Comparison of ENCODE assay signal across 17 cellular contexts in the genomic region with DNA sequence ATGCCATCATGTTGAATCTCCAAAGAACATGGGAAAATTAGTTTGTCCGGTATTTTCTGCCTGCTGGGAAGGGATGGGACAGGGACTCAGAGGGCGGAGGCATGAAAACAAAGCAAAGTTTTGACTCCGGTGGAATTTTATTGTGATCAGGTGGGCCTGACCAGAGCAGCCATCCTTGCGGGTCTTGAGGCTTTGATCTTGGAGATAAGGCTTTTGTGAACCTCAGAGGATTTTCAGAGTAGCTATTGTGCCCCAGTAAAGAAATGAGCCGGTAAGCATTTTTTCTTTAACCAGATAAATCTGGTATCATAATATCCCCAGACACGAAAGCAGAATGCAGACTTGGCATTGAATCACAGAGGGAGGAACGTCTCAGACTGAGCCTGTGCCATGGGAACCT.
DNase-seq lines count a peak whose midpoint lies in the region; ATAC-seq, FAIRE-seq and TF ChIP-seq lines count a peak whose summit lies in the region.
"Had no signal": no experiment of that assay in that cellular context is flagged by ENCODE, and none has a peak within 500 bp of the region (broad histone marks: within the 10 kb centered on the region; RNA-seq: fewer than 3 reads in every experiment).

No MANE protein-coding gene starts in this region.

- peak; percentile 15 for DNase-seq in activated CD4-positive, alpha-beta T cell treated with anti-CD3 and anti-CD28 coated beads, Interleukin-2, amount 10 ng/mL, durations not matched to agents 7 days and 5 days
- no peak for DNase-seq in activated CD4-positive, alpha-beta T cell treated with anti-CD3 and anti-CD28 coated beads, Interleukin-2, amount 50 U/mL, for 4 hours
- DNase-seq in K562 (ENCODE audit: extremely low read depth in 1 of 4, low spot score in 3 of 4) (no peak), neural crest cell (ENCODE audit: low read depth, low spot score) (no peak), AG08395 (ENCODE audit: low spot score) (no peak), mucosa of gallbladder (ENCODE audit: low spot score) (no peak)
- DNase-seq: BE2C; C1 segment of cervical spinal cord; Caco-2; CD4-positive, alpha-beta T cell; GDM1; HCEC 1CT had no signal

- WGBS in K562 (ENCODE audit: insufficient coverage, low coverage, missing lambda C conversion rate), result 51% methylated on average over 6 of the region's 7 CpGs

- H3K36me3 ChIP-seq in K562 (ENCODE audit: control insufficient read depth, insufficient read depth, low read length), result no peaks in the 10 kb centered on the region
- H3K36me3 ChIP-seq: BE2C had no signal

- ATAC-seq in K562, result no peak
- ATAC-seq: GM23338 had no signal

- H3K4me3 Mint-ChIP-seq in activated CD4-positive, alpha-beta T cell treated with anti-CD3 and anti-CD28 coated beads, Interleukin-2, amount 10 ng/mL, durations not matched to agents 7 days and 5 days, result no peak overlapping the region
- no peak overlapping the region for H3K4me3 Mint-ChIP-seq in neural crest cell
- H3K4me3 Mint-ChIP-seq: CD4-positive, alpha-beta T cell; GM23338 had no signal

- peaks cover 4 to 7% of the 10 kb centered on the region in 2 experiments; a peak in 3 of 5 replicates for H3K4me1 ChIP-seq in K562 (replicated peaks in 1 of 2; ENCODE audit: control insufficient read depth in 2 of 2, insufficient read depth in 2 of 2, low read length in 2 of 2)
- H3K4me1 ChIP-seq: Caco-2 had no signal

- no peaks in the 10 kb centered on the region for H3K79me2 ChIP-seq in K562 (ENCODE audit: control insufficient read depth, insufficient read depth, low read length)

- TF ChIP-seq CTCF in K562 (IDR thresholded peaks at IDR 0.05 in 2 of 3, conservative IDR thresholded peaks at IDR 0.05 in 1 of 3; ENCODE audit: insufficient read depth in 2 of 3, low read depth in 1 of 3, low read length in 3 of 3), result no peak
- no peak for TF ChIP-seq CTCF in neural crest cell (conservative IDR thresholded peaks at IDR 0.05)

- no peaks in the 10 kb centered on the region for H4K20me1 ChIP-seq in K562 (replicated peaks; ENCODE audit: control insufficient read depth, insufficient read depth, low read length)

- H3K9me3 Mint-ChIP-seq in activated CD4-positive, alpha-beta T cell treated with anti-CD3 and anti-CD28 coated beads, Interleukin-2, amount 10 ng/mL, durations not matched to agents 7 days and 5 days, result peaks cover 3% of the 10 kb centered on the region
- no peaks in the 10 kb centered on the region for H3K9me3 Mint-ChIP-seq in neural crest cell
- H3K9me3 Mint-ChIP-seq: CD4-positive, alpha-beta T cell; GM23338 had no signal

- TF ChIP-seq POLR2A in K562 (conservative IDR thresholded peaks at IDR 0.05), result no peak

- in situ Hi-C loops in K562 (cut with MboI), result no loop called here

- no peaks in the 10 kb centered on the region for H3K9me3 ChIP-seq in K562 (replicated peaks; ENCODE audit: control insufficient read depth, insufficient read depth, low read depth, low read length)
- H3K9me3 ChIP-seq: BE2C, Caco-2 had no signal

- intact Hi-C loops in K562 (cut with micrococcal nuclease), result no loop called here

- H3K36me3 Mint-ChIP-seq in activated CD4-positive, alpha-beta T cell treated with anti-CD3 and anti-CD28 coated beads, Interleukin-2, amount 10 ng/mL, durations not matched to agents 7 days and 5 days (ENCODE audit: low read depth), result peaks cover 7% of the 10 kb centered on the region
- no peaks in the 10 kb centered on the region for H3K36me3 Mint-ChIP-seq in neural crest cell (ENCODE audit: low read depth)

- no peak overlapping the region for H3K9ac ChIP-seq in K562 (ENCODE audit: insufficient read depth in 1 of 2, low read depth in 2 of 2, low read length in 2 of 2)

- POLR2A ChIA-PET in activated CD4-positive, alpha-beta T cell treated with anti-CD3 and anti-CD28 coated beads, Interleukin-2, amount 10 ng/mL, durations not matched to agents 7 days and 5 days (lab: Charles Lee), result no interaction called here
- POLR2A ChIA-PET in K562 (lab: Yijun Ruan, JAX), result no interaction called here

- no peak overlapping the region for H3K4me3 ChIP-seq in K562
- H3K4me3 ChIP-seq: GM23338 had no signal

- H3K9me1 ChIP-seq in K562 (ENCODE audit: control insufficient read depth, insufficient read depth, low read length), result no peaks in the 10 kb centered on the region

- TF ChIP-seq EP300 in K562 (IDR thresholded peaks at IDR 0.05; ENCODE audit: low read length), result no peak

- FAIRE-seq in K562 (lab: Jason Lieb, UNC), result no peak
- FAIRE-seq: D721Med, GM12892, GM18507, H54 had no signal

- no TSS peak for BruUV-seq in K562 (replicated peaks; lab: Mats Ljungman, UMichigan)

- no peak overlapping the region for H2AFZ ChIP-seq in K562 (ENCODE audit: low read depth, low read length)
- H2AFZ ChIP-seq: GM23338 had no signal

- H3K4me2 ChIP-seq in K562 (ENCODE audit: insufficient read depth, low read length), result no peak overlapping the region
- H3K4me2 ChIP-seq: GM23338 had no signal

- TF ChIP-seq RAD21 in K562 (CRISPR knock-in tag; conservative IDR thresholded peaks at IDR 0.05 in 1 of 2, IDR thresholded peaks at IDR 0.05 in 1 of 2), result no peak

- CTCF ChIA-PET in activated CD4-positive, alpha-beta T cell treated with anti-CD3 and anti-CD28 coated beads, Interleukin-2, amount 10 ng/mL, durations not matched to agents 7 days and 5 days (lab: Charles Lee), result interaction anchor here (1.2 kb wide), 1 partner anchor 11 kb away, joined by 3 read pairs; no protein-coding TSS in a partner anchor
- CTCF ChIA-PET in K562 (lab: Yijun Ruan, JAX; ENCODE audit: low intra/inter-chr PET ratio), result no interaction called here

- no peak overlapping the region for H3K27ac ChIP-seq in K562 (ENCODE audit: extremely low read depth, low read depth, low read length)

- H3K27me3 Mint-ChIP-seq in activated CD4-positive, alpha-beta T cell treated with anti-CD3 and anti-CD28 coated beads, Interleukin-2, amount 10 ng/mL, durations not matched to agents 7 days and 5 days, result no peaks in the 10 kb centered on the region
- no peaks in the 10 kb centered on the region for H3K27me3 Mint-ChIP-seq in neural crest cell (ENCODE audit: low read depth)
- H3K27me3 Mint-ChIP-seq: CD4-positive, alpha-beta T cell had no signal

- peaks cover 59% of the 10 kb centered on the region for H3K4me1 Mint-ChIP-seq in activated CD4-positive, alpha-beta T cell treated with anti-CD3 and anti-CD28 coated beads, Interleukin-2, amount 10 ng/mL, durations not matched to agents 7 days and 5 days
- peaks cover 25% of the 10 kb centered on the region for H3K4me1 Mint-ChIP-seq in neural crest cell

- no peaks in the 10 kb centered on the region for H3K27me3 ChIP-seq in K562 (ENCODE audit: control insufficient read depth in 2 of 2, insufficient read depth in 2 of 2, low read length in 2 of 2)
- H3K27me3 ChIP-seq: BE2C had no signal

- no peak overlapping the region for H3K27ac Mint-ChIP-seq in activated CD4-positive, alpha-beta T cell treated with anti-CD3 and anti-CD28 coated beads, Interleukin-2, amount 10 ng/mL, durations not matched to agents 7 days and 5 days
- H3K27ac Mint-ChIP-seq in neural crest cell (ENCODE audit: unreplicated experiment), result peak overlapping the region; percentile 24
- H3K27ac Mint-ChIP-seq: CD4-positive, alpha-beta T cell; GM23338 had no signal

TF ChIP-seq in K562, 482 proteins besides CTCF, POLR2A, EP300 and RAD21:
- TF ChIP-seq ZSCAN32 (CRISPR knock-in tag; IDR thresholded peaks at IDR 0.05) (no peak), ZNF316 (IDR thresholded peaks at IDR 0.05) (0 out of 2 replicates have a peak, but pooled peaks have one; percentile 4)
